21 cellular contexts compared by ENCODE assay signal in the genomic region with DNA sequence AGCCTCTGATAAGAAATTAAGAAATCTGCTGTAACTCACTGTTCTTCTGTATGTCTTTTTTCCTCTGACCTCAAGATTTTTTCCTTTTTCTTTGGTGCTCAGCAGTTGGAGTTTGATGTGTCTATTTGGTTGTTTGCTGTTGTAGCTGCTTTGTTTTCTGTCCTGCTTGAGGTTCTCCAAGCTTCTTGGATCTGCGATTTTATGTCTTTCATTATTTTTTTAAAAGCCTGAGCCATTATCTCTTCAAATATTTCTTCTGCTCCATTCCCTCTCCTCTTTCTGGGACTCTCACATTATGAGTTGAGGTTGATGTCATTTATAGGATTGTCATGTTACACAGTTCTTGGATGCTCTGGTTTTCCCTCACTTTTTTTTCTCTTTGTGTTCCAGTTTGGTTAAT. TPM values are rescaled to one million over a fixed set of nuclear protein-coding genes. Genes with fewer than 3 reads are reported as not detected.
DNase-seq lines count a peak whose midpoint lies in the region; ATAC-seq and TF ChIP-seq lines count a peak whose summit lies in the region.
"Had no signal": no experiment of that assay in that cellular context is flagged by ENCODE, and none has a peak within 500 bp of the region (broad histone marks: within the 10 kb centered on the region; RNA-seq: fewer than 3 reads in every experiment).

No MANE protein-coding gene starts in this region.

- no peak for ATAC-seq in activated CD8-positive, alpha-beta T cell treated with anti-CD3 and anti-CD28 coated beads for 36 hours
- no peak for ATAC-seq in stimulated activated effector memory CD8-positive, alpha-beta T cell treated with anti-CD3 and anti-CD28 coated beads, Interleukin-12 subunit alpha, Interleukin-12 subunit beta, amount 100 ng/mL, for 72 hours
- ATAC-seq in HG02970 (IDR thresholded peaks at IDR 0.05; ENCODE audit: low FRiP score, unreplicated experiment) (no peak), HG03039 (IDR thresholded peaks at IDR 0.05; ENCODE audit: unreplicated experiment) (no peak)
- ATAC-seq: A549, HepG2 had no signal

- no peak for TF ChIP-seq POLR2A in ovary (IDR thresholded peaks at IDR 0.05)

- H3K4me3 ChIP-seq in ovary: no peak overlapping the region
- H3K4me3 ChIP-seq: A549; BLaER1 treated with 17β-estradiol and CSF1 and Interleukin-3, amounts not matched to agents 10 nM and 100 nM; HAP-1 had no signal

- CTCF ChIA-PET in activated CD4-positive, alpha-beta memory T cell treated with anti-CD3 and anti-CD28 coated beads, Interleukin-2, amount 10 ng/mL, durations not matched to agents 7 days and 5 days (lab: Charles Lee): interaction anchor here (0.7 to 1.2 kb wide), 2 partner anchors 16 to 96 kb away, joined by 3 to 4 read pairs; no protein-coding TSS in a partner anchor
- CTCF ChIA-PET in activated CD4-positive, alpha-beta memory T cell treated with anti-CD3 and anti-CD28 coated beads for 36 hours (lab: Charles Lee): no interaction called here
- CTCF ChIA-PET in activated CD8-positive, alpha-beta T cell treated with anti-CD3 and anti-CD28 coated beads for 36 hours (lab: Charles Lee): interaction anchor here (0.9 kb wide), 1 partner anchor 16 kb away, joined by 3 read pairs; no protein-coding TSS in a partner anchor

- peaks cover 23% of the 10 kb centered on the region for H3K9me3 Mint-ChIP-seq in activated CD4-positive, alpha-beta memory T cell treated with anti-CD3 and anti-CD28 coated beads, Interleukin-2, amount 10 ng/mL, durations not matched to agents 7 days and 5 days
- H3K9me3 Mint-ChIP-seq in activated CD4-positive, alpha-beta memory T cell treated with anti-CD3 and anti-CD28 coated beads for 36 hours: peaks cover 20% of the 10 kb centered on the region
- peaks cover 15% of the 10 kb centered on the region for H3K9me3 Mint-ChIP-seq in activated CD8-positive, alpha-beta T cell treated with anti-CD3 and anti-CD28 coated beads for 36 hours
- peaks cover 12% of the 10 kb centered on the region for H3K9me3 Mint-ChIP-seq in dendritic cell treated with granulocyte-macrophage colony-stimulating factor and Interleukin-4, amounts not matched to agents 40 ng/mL and 50 ng/mL, for 4 days
- peaks cover 7% of the 10 kb centered on the region for H3K9me3 Mint-ChIP-seq in stimulated activated effector memory CD8-positive, alpha-beta T cell treated with anti-CD3 and anti-CD28 coated beads, Interleukin-12 subunit alpha, Interleukin-12 subunit beta, amount 100 ng/mL, for 72 hours

- WGBS in ovary, 3 donors: 97 to 100% (median 100%) methylated on average over 1 of the region's 1 CpG

- no peak overlapping the region for H3K27ac ChIP-seq in ovary
- H3K27ac ChIP-seq: A549, KMS-11 had no signal

- POLR2A ChIA-PET in activated CD4-positive, alpha-beta memory T cell treated with anti-CD3 and anti-CD28 coated beads, Interleukin-2, amount 10 ng/mL, durations not matched to agents 7 days and 5 days (lab: Charles Lee): no interaction called here
- POLR2A ChIA-PET in activated CD4-positive, alpha-beta memory T cell treated with anti-CD3 and anti-CD28 coated beads for 36 hours (lab: Charles Lee): no interaction called here
- POLR2A ChIA-PET in activated CD8-positive, alpha-beta T cell treated with anti-CD3 and anti-CD28 coated beads for 36 hours (lab: Charles Lee): no interaction called here

- H3K9me3 ChIP-seq in ovary: no peaks in the 10 kb centered on the region

- no peak for DNase-seq in activated CD4-positive, alpha-beta memory T cell treated with anti-CD3 and anti-CD28 coated beads, Interleukin-2, amount 10 ng/mL, durations not matched to agents 7 days and 5 days
- no peak for DNase-seq in activated CD4-positive, alpha-beta memory T cell treated with anti-CD3 and anti-CD28 coated beads for 36 hours
- no peak for DNase-seq in activated CD8-positive, alpha-beta T cell treated with anti-CD3 and anti-CD28 coated beads for 36 hours
- DNase-seq in stimulated activated effector memory CD8-positive, alpha-beta T cell treated with anti-CD3 and anti-CD28 coated beads, Interleukin-12 subunit alpha, Interleukin-12 subunit beta, amount 100 ng/mL, for 72 hours (ENCODE audit: low spot score in 2 of 2): no peak
- no peak for DNase-seq in ovary
- DNase-seq: CD8-positive, alpha-beta memory T cell; DMS79 treated with DMSO at 0.1 percent for 48 hours; NCI-H1048; NCI-H146; NCI-H2081; NCI-H748 treated with DMSO at 0.1 percent for 48 hours; RPMI8226 had no signal

- H3K36me3 Mint-ChIP-seq in activated CD4-positive, alpha-beta memory T cell treated with anti-CD3 and anti-CD28 coated beads, Interleukin-2, amount 10 ng/mL, durations not matched to agents 7 days and 5 days (ENCODE audit: low read depth): peaks cover 17% of the 10 kb centered on the region
- peaks cover 7% of the 10 kb centered on the region for H3K36me3 Mint-ChIP-seq in activated CD4-positive, alpha-beta memory T cell treated with anti-CD3 and anti-CD28 coated beads for 36 hours
- H3K36me3 Mint-ChIP-seq in activated CD8-positive, alpha-beta T cell treated with anti-CD3 and anti-CD28 coated beads for 36 hours (ENCODE audit: low read depth): peaks cover 12% of the 10 kb centered on the region
- H3K36me3 Mint-ChIP-seq in dendritic cell treated with granulocyte-macrophage colony-stimulating factor and Interleukin-4, amounts not matched to agents 40 ng/mL and 50 ng/mL, for 4 days (ENCODE audit: low read depth): peaks cover 77% of the 10 kb centered on the region
- H3K36me3 Mint-ChIP-seq in stimulated activated effector memory CD8-positive, alpha-beta T cell treated with anti-CD3 and anti-CD28 coated beads, Interleukin-12 subunit alpha, Interleukin-12 subunit beta, amount 100 ng/mL, for 72 hours: peaks cover under 1% of the 10 kb centered on the region

- H3K27me3 ChIP-seq in ovary: no peaks in the 10 kb centered on the region
- H3K27me3 ChIP-seq: BLaER1 treated with 17β-estradiol and CSF1 and Interleukin-3, amounts not matched to agents 10 nM and 100 nM had no signal

- peaks cover 4% of the 10 kb centered on the region for H3K4me1 ChIP-seq in ovary (ENCODE audit: insufficient read depth)
- H3K4me1 ChIP-seq: A549, HAP-1 had no signal

- H3K4me1 Mint-ChIP-seq in activated CD4-positive, alpha-beta memory T cell treated with anti-CD3 and anti-CD28 coated beads, Interleukin-2, amount 10 ng/mL, durations not matched to agents 7 days and 5 days: peaks cover 36% of the 10 kb centered on the region
- peaks cover 19% of the 10 kb centered on the region for H3K4me1 Mint-ChIP-seq in activated CD4-positive, alpha-beta memory T cell treated with anti-CD3 and anti-CD28 coated beads for 36 hours (ENCODE audit: low read depth)
- H3K4me1 Mint-ChIP-seq in activated CD8-positive, alpha-beta T cell treated with anti-CD3 and anti-CD28 coated beads for 36 hours (ENCODE audit: low read depth): peaks cover 24% of the 10 kb centered on the region
- peaks cover 57% of the 10 kb centered on the region for H3K4me1 Mint-ChIP-seq in dendritic cell treated with granulocyte-macrophage colony-stimulating factor and Interleukin-4, amounts not matched to agents 40 ng/mL and 50 ng/mL, for 4 days (ENCODE audit: low read depth)
- H3K4me1 Mint-ChIP-seq in stimulated activated effector memory CD8-positive, alpha-beta T cell treated with anti-CD3 and anti-CD28 coated beads, Interleukin-12 subunit alpha, Interleukin-12 subunit beta, amount 100 ng/mL, for 72 hours: peaks cover 36% of the 10 kb centered on the region

- no peak overlapping the region for H3K4me3 Mint-ChIP-seq in activated CD4-positive, alpha-beta memory T cell treated with anti-CD3 and anti-CD28 coated beads, Interleukin-2, amount 10 ng/mL, durations not matched to agents 7 days and 5 days
- H3K4me3 Mint-ChIP-seq in activated CD4-positive, alpha-beta memory T cell treated with anti-CD3 and anti-CD28 coated beads for 36 hours: no peak overlapping the region
- H3K4me3 Mint-ChIP-seq in activated CD8-positive, alpha-beta T cell treated with anti-CD3 and anti-CD28 coated beads for 36 hours: no peak overlapping the region
- H3K4me3 Mint-ChIP-seq in dendritic cell treated with granulocyte-macrophage colony-stimulating factor and Interleukin-4, amounts not matched to agents 40 ng/mL and 50 ng/mL, for 4 days: no peak overlapping the region
- no peak overlapping the region for H3K4me3 Mint-ChIP-seq in stimulated activated effector memory CD8-positive, alpha-beta T cell treated with anti-CD3 and anti-CD28 coated beads, Interleukin-12 subunit alpha, Interleukin-12 subunit beta, amount 100 ng/mL, for 72 hours
- H3K4me3 Mint-ChIP-seq: CD8-positive, alpha-beta memory T cell had no signal

- H3K27ac Mint-ChIP-seq in activated CD4-positive, alpha-beta memory T cell treated with anti-CD3 and anti-CD28 coated beads, Interleukin-2, amount 10 ng/mL, durations not matched to agents 7 days and 5 days: peak overlapping the region; percentile 47
- no peak overlapping the region for H3K27ac Mint-ChIP-seq in activated CD4-positive, alpha-beta memory T cell treated with anti-CD3 and anti-CD28 coated beads for 36 hours
- H3K27ac Mint-ChIP-seq in activated CD8-positive, alpha-beta T cell treated with anti-CD3 and anti-CD28 coated beads for 36 hours: peak overlapping the region; percentile 72
- H3K27ac Mint-ChIP-seq in dendritic cell treated with granulocyte-macrophage colony-stimulating factor and Interleukin-4, amounts not matched to agents 40 ng/mL and 50 ng/mL, for 4 days: peak overlapping the region; percentile 16
- peak overlapping the region; percentile 24 for H3K27ac Mint-ChIP-seq in stimulated activated effector memory CD8-positive, alpha-beta T cell treated with anti-CD3 and anti-CD28 coated beads, Interleukin-12 subunit alpha, Interleukin-12 subunit beta, amount 100 ng/mL, for 72 hours

- TF ChIP-seq EP300 in ovary (IDR thresholded peaks at IDR 0.05): no peak

- H3K27me3 Mint-ChIP-seq in activated CD4-positive, alpha-beta memory T cell treated with anti-CD3 and anti-CD28 coated beads, Interleukin-2, amount 10 ng/mL, durations not matched to agents 7 days and 5 days: no peaks in the 10 kb centered on the region
- no peaks in the 10 kb centered on the region for H3K27me3 Mint-ChIP-seq in activated CD4-positive, alpha-beta memory T cell treated with anti-CD3 and anti-CD28 coated beads for 36 hours
- no peaks in the 10 kb centered on the region for H3K27me3 Mint-ChIP-seq in activated CD8-positive, alpha-beta T cell treated with anti-CD3 and anti-CD28 coated beads for 36 hours
- peaks cover 8% of the 10 kb centered on the region for H3K27me3 Mint-ChIP-seq in dendritic cell treated with granulocyte-macrophage colony-stimulating factor and Interleukin-4, amounts not matched to agents 40 ng/mL and 50 ng/mL, for 4 days

- H3K36me3 ChIP-seq in ovary: no peaks in the 10 kb centered on the region
- H3K36me3 ChIP-seq: BLaER1 treated with 17β-estradiol and CSF1 and Interleukin-3, amounts not matched to agents 10 nM and 100 nM; HAP-1 had no signal

- no peak for TF ChIP-seq CTCF in activated CD8-positive, alpha-beta T cell treated with anti-CD3 and anti-CD28 coated beads for 36 hours (IDR thresholded peaks at IDR 0.05)
- TF ChIP-seq CTCF in ovary (IDR thresholded peaks at IDR 0.05): no peak

- intact Hi-C loops in activated CD4-positive, alpha-beta memory T cell treated with anti-CD3 and anti-CD28 coated beads for 36 hours (cut with micrococcal nuclease): no loop called here
- intact Hi-C loops in activated CD8-positive, alpha-beta T cell treated with anti-CD3 and anti-CD28 coated beads for 36 hours (cut with micrococcal nuclease): no loop called here
- intact Hi-C loops in dendritic cell treated with granulocyte-macrophage colony-stimulating factor and Interleukin-4, amounts not matched to agents 40 ng/mL and 50 ng/mL, for 4 days (cut with micrococcal nuclease): no loop called here
- intact Hi-C loops in ovary (cut with DNase I): no loop called here

RNA-seq across cellular contexts. Expression of gene RAMP1, which starts 47.7 kb away (rescaled TPM):
- 1 to 10 TPM; 8.1 to 9.6 TPM for total RNA-seq in activated CD4-positive, alpha-beta memory T cell treated with anti-CD3 and anti-CD28 coated beads, Interleukin-2, amount 10 ng/mL, durations not matched to agents 7 days and 5 days
- under 1 TPM; 0.77 to 0.97 TPM for total RNA-seq in activated CD4-positive, alpha-beta memory T cell treated with anti-CD3 and anti-CD28 coated beads for 36 hours
- 1 to 10 TPM; 1.0 to 1.4 TPM for total RNA-seq in activated CD8-positive, alpha-beta T cell treated with anti-CD3 and anti-CD28 coated beads for 36 hours
- total RNA-seq in ovary: 10 to 100 TPM; 22.1 to 62.5 (median 33.6) TPM
- 10 to 100 TPM in 1 of 2 donors, 1 to 10 TPM in 1; 1.8 to 17.3 TPM for polyA plus RNA-seq in ovary
- total RNA-seq: G401 had no signal
- polyA plus RNA-seq: A549 had no signal

RNA-seq across cellular contexts. Expression of gene UBE2F, which starts 59.7 kb away (rescaled TPM):
- 10 to 100 TPM; 77.5 to 82.7 TPM for total RNA-seq in activated CD4-positive, alpha-beta memory T cell treated with anti-CD3 and anti-CD28 coated beads, Interleukin-2, amount 10 ng/mL, durations not matched to agents 7 days and 5 days
- 10 to 100 TPM; 50.7 to 52.9 TPM for total RNA-seq in activated CD4-positive, alpha-beta memory T cell treated with anti-CD3 and anti-CD28 coated beads for 36 hours
- total RNA-seq in activated CD8-positive, alpha-beta T cell treated with anti-CD3 and anti-CD28 coated beads for 36 hours: 10 to 100 TPM; 96.5 to 99.5 TPM
- 10 to 100 TPM; 20.3 to 44.0 (median 23.8) TPM for total RNA-seq in ovary
- polyA plus RNA-seq in ovary: 10 to 100 TPM; 22.2 to 48.4 TPM
